Comparison of ENCODE assay signal across 8 cellular contexts in the genomic region with DNA sequence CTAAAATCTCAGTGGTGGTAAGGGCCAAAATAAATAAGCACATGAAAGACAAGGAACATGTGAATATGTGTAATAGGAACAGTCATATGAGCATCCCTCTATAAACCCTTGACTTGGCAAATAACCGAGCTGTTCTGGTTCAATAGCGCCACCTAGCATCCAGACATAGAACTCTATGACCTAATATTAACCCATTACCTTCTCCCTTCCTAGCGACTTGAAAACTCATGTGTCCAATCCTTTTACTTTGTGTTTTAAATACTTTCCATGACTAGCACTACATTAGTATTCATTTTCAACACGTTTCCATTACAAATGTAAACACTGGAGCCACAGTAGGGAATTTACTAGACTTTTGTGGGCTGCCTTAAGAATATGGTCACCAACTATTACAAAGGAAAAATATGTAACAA.
DNase-seq lines count a peak whose midpoint lies in the region; ATAC-seq, FAIRE-seq and TF ChIP-seq lines count a peak whose summit lies in the region.

No MANE protein-coding gene starts in this region.

- no peak overlapping the region for H2BK15ac ChIP-seq in neuronal stem cell (ENCODE audit: low read length)

- no peak overlapping the region for H2BK5ac ChIP-seq in neuronal stem cell (ENCODE audit: low read length)

- H3K4ac ChIP-seq in neuronal stem cell (ENCODE audit: low read length) = no peak overlapping the region

- no peaks in the 10 kb centered on the region for H3K27me3 ChIP-seq in Peyer's patch
- no peaks in the 10 kb centered on the region for H3K27me3 ChIP-seq in neuronal stem cell (ENCODE audit: control insufficient read depth in 3 of 3, insufficient read depth in 3 of 3, low read depth in 1 of 3, low read length in 3 of 3)

- no peaks in the 10 kb centered on the region for H3K27me3 Mint-ChIP-seq in T-helper 2 cell treated with Interferon-gamma antibody and Interleukin-4, amounts not matched to agents 5 μg/mL and 100 μg/mL, for 36 hours (ENCODE audit: low read depth)

- H2AK5ac ChIP-seq in neuronal stem cell (ENCODE audit: low read depth, low read length) = no peak overlapping the region

- H3K18ac ChIP-seq in neuronal stem cell (ENCODE audit: low read length) = no peak overlapping the region

- H3K4me1 Mint-ChIP-seq in T-helper 2 cell treated with Interferon-gamma antibody and Interleukin-4, amounts not matched to agents 5 μg/mL and 100 μg/mL, for 36 hours (ENCODE audit: low read depth) = peaks cover 29% of the 10 kb centered on the region

- no peaks in the 10 kb centered on the region for H3K79me1 ChIP-seq in neuronal stem cell (ENCODE audit: low read depth, low read length)

- H3K4me1 ChIP-seq in Peyer's patch (no peaks in the 10 kb centered on the region), neuronal stem cell (ENCODE audit: control insufficient read depth in 2 of 2, insufficient read depth in 1 of 2, low read depth in 1 of 2, low read length in 2 of 2) (no peaks in the 10 kb centered on the region)

- ATAC-seq in GM21367 (IDR thresholded peaks at IDR 0.05; ENCODE audit: unreplicated experiment) = no peak

- H3K9me3 ChIP-seq in Peyer's patch = no peaks in the 10 kb centered on the region
- peaks cover 0 to 3% of the 10 kb centered on the region in 2 donors for H3K9me3 ChIP-seq in neuronal stem cell (replicated peaks in 1 of 2; ENCODE audit: control insufficient read depth in 2 of 2, insufficient read depth in 1 of 2, low read depth in 1 of 2, low read length in 2 of 2)

- H3K23ac ChIP-seq in neuronal stem cell (ENCODE audit: low read depth, low read length, poor library complexity) = no peak overlapping the region

- H2AFZ ChIP-seq in neuronal stem cell (ENCODE audit: low read length) = no peak overlapping the region

- H3K9me3 Mint-ChIP-seq in T-helper 2 cell treated with Interferon-gamma antibody and Interleukin-4, amounts not matched to agents 5 μg/mL and 100 μg/mL, for 36 hours = peaks cover 6% of the 10 kb centered on the region

- TF ChIP-seq EP300 in Ishikawa (IDR thresholded peaks at IDR 0.05; ENCODE audit: borderline replicate concordance) = no peak

- no peak overlapping the region for H4K8ac ChIP-seq in neuronal stem cell (ENCODE audit: low read depth, low read length)

- H3K14ac ChIP-seq in neuronal stem cell (ENCODE audit: low read length) = no peak overlapping the region

- H3K4me2 ChIP-seq in neuronal stem cell (ENCODE audit: insufficient read depth, low read length, poor library complexity, severe bottlenecking) = no peak overlapping the region

- TF ChIP-seq POLR2A in Peyer's patch (IDR thresholded peaks at IDR 0.05) = no peak

- H3K36me3 Mint-ChIP-seq in T-helper 2 cell treated with Interferon-gamma antibody and Interleukin-4, amounts not matched to agents 5 μg/mL and 100 μg/mL, for 36 hours (ENCODE audit: low read depth) = peaks cover 10% of the 10 kb centered on the region

- TF ChIP-seq RAD21 in Ishikawa (IDR thresholded peaks at IDR 0.05; ENCODE audit: low read depth) = peak; percentile 53

- H3K27ac ChIP-seq in Peyer's patch (no peak overlapping the region), neuronal stem cell (replicated peaks; ENCODE audit: low read length) (no peak overlapping the region)

- no CpG with 5 or more reads among the region's 4 CpGs for WGBS in neuronal stem cell (ENCODE audit: extremely low coverage in 2 of 2, insufficient read length in 2 of 2, insufficient replicate concordance in 1 of 2), 2 donors

- H2BK12ac ChIP-seq in neuronal stem cell (ENCODE audit: low read length) = no peak overlapping the region

- TF ChIP-seq CTCF in D721Med (IDR thresholded peaks at IDR 0.05; ENCODE audit: insufficient read depth, missing control alignments) (peak; percentile 54), Peyer's patch (IDR thresholded peaks at IDR 0.05) (peak in 5 of 6 experiments; percentile 7 to 37 (median 25))

- no peak overlapping the region for H3K9ac ChIP-seq in neuronal stem cell (ENCODE audit: low read depth, low read length, poor library complexity)

- FAIRE-seq in D721Med (lab: Jason Lieb, UNC) = peak; percentile 66

- H3K4me3 Mint-ChIP-seq in T-helper 2 cell treated with Interferon-gamma antibody and Interleukin-4, amounts not matched to agents 5 μg/mL and 100 μg/mL, for 36 hours = no peak overlapping the region

- no peak overlapping the region for H2BK120ac ChIP-seq in neuronal stem cell (ENCODE audit: low read depth, low read length)

- DNase-seq in D721Med (ENCODE audit: insufficient read length, low spot score) (no peak), Peyer's patch (no peak), dedifferentiated amniotic fluid mesenchymal stem cell (ENCODE audit: extremely low spot score) (peak; percentile 66), neuronal stem cell (ENCODE audit: low spot score) (peak; percentile 44)
- no peak for DNase-seq in stimulated activated naive CD4-positive, alpha-beta T cell treated with Interleukin-2 at 50 U/mL for 16 hours (lab: John Stamatoyannopoulos, UW)
- no peak for DNase-seq in T-helper 2 cell treated with Interferon-gamma antibody and Interleukin-4, amounts not matched to agents 5 μg/mL and 100 μg/mL, for 36 hours (ENCODE audit: low spot score)

- H3K4me3 ChIP-seq in Peyer's patch (no peak overlapping the region), neuronal stem cell (ENCODE audit: low read length in 2 of 2) (no peak overlapping the region)

- H3K36me3 ChIP-seq in Peyer's patch = no peaks in the 10 kb centered on the region
- peaks cover 4% of the 10 kb centered on the region in 2 donors for H3K36me3 ChIP-seq in neuronal stem cell (replicated peaks in 1 of 2; ENCODE audit: control insufficient read depth in 2 of 2, insufficient read depth in 2 of 2, low read length in 2 of 2)

- no peak overlapping the region for H3K27ac Mint-ChIP-seq in T-helper 2 cell treated with Interferon-gamma antibody and Interleukin-4, amounts not matched to agents 5 μg/mL and 100 μg/mL, for 36 hours

- no peak overlapping the region for H4K91ac ChIP-seq in neuronal stem cell (ENCODE audit: low read depth, low read length, poor library complexity)

TF ChIP-seq in Ishikawa, 13 proteins besides CTCF, POLR2A, EP300 and RAD21:
- TF ChIP-seq, protein P1, sequence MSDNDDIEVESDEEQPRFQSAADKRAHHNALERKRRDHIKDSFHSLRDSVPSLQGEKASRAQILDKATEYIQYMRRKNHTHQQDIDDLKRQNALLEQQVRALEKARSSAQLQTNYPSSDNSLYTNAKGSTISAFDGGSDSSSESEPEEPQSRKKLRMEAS (IDR thresholded peaks at IDR 0.05) = no peak
- TF ChIP-seq, protein P2, sequence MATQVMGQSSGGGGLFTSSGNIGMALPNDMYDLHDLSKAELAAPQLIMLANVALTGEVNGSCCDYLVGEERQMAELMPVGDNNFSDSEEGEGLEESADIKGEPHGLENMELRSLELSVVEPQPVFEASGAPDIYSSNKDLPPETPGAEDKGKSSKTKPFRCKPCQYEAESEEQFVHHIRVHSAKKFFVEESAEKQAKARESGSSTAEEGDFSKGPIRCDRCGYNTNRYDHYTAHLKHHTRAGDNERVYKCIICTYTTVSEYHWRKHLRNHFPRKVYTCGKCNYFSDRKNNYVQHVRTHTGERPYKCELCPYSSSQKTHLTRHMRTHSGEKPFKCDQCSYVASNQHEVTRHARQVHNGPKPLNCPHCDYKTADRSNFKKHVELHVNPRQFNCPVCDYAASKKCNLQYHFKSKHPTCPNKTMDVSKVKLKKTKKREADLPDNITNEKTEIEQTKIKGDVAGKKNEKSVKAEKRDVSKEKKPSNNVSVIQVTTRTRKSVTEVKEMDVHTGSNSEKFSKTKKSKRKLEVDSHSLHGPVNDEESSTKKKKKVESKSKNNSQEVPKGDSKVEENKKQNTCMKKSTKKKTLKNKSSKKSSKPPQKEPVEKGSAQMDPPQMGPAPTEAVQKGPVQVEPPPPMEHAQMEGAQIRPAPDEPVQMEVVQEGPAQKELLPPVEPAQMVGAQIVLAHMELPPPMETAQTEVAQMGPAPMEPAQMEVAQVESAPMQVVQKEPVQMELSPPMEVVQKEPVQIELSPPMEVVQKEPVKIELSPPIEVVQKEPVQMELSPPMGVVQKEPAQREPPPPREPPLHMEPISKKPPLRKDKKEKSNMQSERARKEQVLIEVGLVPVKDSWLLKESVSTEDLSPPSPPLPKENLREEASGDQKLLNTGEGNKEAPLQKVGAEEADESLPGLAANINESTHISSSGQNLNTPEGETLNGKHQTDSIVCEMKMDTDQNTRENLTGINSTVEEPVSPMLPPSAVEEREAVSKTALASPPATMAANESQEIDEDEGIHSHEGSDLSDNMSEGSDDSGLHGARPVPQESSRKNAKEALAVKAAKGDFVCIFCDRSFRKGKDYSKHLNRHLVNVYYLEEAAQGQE (IDR thresholded peaks at IDR 0.05; ENCODE audit: low read depth) = no peak
- TF ChIP-seq EGR1 (IDR thresholded peaks at IDR 0.05) (no peak), TAF1 (IDR thresholded peaks at IDR 0.05; ENCODE audit: low read depth) (no peak)

Comparison
In these comparisons a context has a peak if more than half of its experiments do, and no peak if none do; other contexts are left out.
1. DNase-seq: peak in dedifferentiated amniotic fluid mesenchymal stem cell (single experiment) and neuronal stem cell (single experiment); none in D721Med (single experiment), Peyer's patch (0 of 3), stimulated activated naive CD4-positive, alpha-beta T cell treated with Interleukin-2 at 50 U/mL for 16 hours (single experiment) and T-helper 2 cell treated with Interferon-gamma antibody and Interleukin-4, amounts not matched to agents 5 μg/mL and 100 μg/mL, for 36 hours (single experiment).